In the genomic region with DNA sequence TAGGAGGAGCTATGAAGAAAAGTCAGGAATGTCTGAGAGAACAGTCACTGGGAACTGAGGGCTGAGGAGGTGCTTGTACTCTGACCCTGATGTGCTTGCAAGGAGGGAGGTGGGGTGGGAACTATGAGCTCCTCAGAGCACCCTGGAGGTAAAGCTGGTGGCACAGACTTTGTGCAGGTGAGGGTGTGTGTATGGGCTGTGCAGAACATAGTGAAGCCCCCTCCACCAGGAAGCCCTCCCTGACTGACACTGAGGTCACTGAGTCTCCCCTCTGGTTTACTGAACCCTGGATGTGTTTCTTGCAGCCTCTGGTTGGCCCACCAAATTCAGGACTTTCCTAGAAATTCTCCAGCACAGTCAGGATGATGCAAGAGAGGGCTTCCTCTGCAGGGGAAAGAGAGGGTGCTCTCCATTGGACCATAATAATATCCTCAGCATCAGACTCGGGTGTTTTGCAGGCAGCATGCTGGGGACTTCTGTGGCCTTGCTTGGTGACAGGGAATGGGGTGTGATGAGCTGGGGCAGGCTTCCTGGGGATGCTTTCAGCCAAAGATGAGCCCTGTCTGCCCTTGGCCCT, we compare ENCODE assay signal across 17 cellular contexts. TPM values are rescaled to one million over a fixed set of nuclear protein-coding genes. Genes with fewer than 3 reads are reported as not detected.
DNase-seq lines count a peak whose midpoint lies in the region; ATAC-seq, FAIRE-seq and TF ChIP-seq lines count a peak whose summit lies in the region.
"Had no signal": no experiment of that assay in that cellular context is flagged by ENCODE, and none has a peak within 500 bp of the region (broad histone marks: within the 10 kb centered on the region; RNA-seq: fewer than 3 reads in every experiment).

No MANE protein-coding gene starts in this region.

- no peak overlapping the region for H3T11ph ChIP-seq in H9 (ENCODE audit: low read length)

- TF ChIP-seq EP300 in K562 (IDR thresholded peaks at IDR 0.05; ENCODE audit: low read length) (no peak), stomach (IDR thresholded peaks at IDR 0.05) (no peak)

- ATAC-seq in K562 (no peak), GM21367 (IDR thresholded peaks at IDR 0.05; ENCODE audit: unreplicated experiment) (no peak)
- ATAC-seq: natural killer cell had no signal

- POLR2A ChIA-PET in K562 (lab: Yijun Ruan, JAX): no interaction called here

- no peak overlapping the region for H2BK120ac ChIP-seq in H9 (ENCODE audit: low read depth, low read length, poor library complexity, severe bottlenecking)

- H2BK12ac ChIP-seq in H9 (ENCODE audit: insufficient read length, low read depth, low read length): no peak overlapping the region

- intact Hi-C loops in K562 (cut with micrococcal nuclease) (no loop called here), stomach (cut with DNase I; ENCODE audit: low total_unique reads) (no loop called here)

- H4K5ac ChIP-seq in H9 (ENCODE audit: insufficient read length, low read depth, low read length): no peak overlapping the region

- H3K36me3 Mint-ChIP-seq in H9 (ENCODE audit: insufficient read depth in 1 of 3, low read depth in 3 of 3) (no peaks in the 10 kb centered on the region), mesothelial cell of epicardium (no peaks in the 10 kb centered on the region)
- H3K36me3 Mint-ChIP-seq: natural killer cell, WTC11 had no signal

- H3K4me1 ChIP-seq in H9 (ENCODE audit: insufficient read depth, low read length): peaks cover 3% of the 10 kb centered on the region; the same call in 1 of the 2 replicates
- peaks cover 0 to 14% of the 10 kb centered on the region in 2 experiments; a peak in 2 of 5 replicates for H3K4me1 ChIP-seq in K562 (replicated peaks in 1 of 2; ENCODE audit: control insufficient read depth in 2 of 2, insufficient read depth in 2 of 2, low read length in 2 of 2)
- H3K4me1 ChIP-seq in stomach: peaks cover 7 to 61% (median 36%) of the 10 kb centered on the region in 4 donors

- H2BK20ac ChIP-seq in H9 (ENCODE audit: low read depth, low read length, poor library complexity, severe bottlenecking): no peak overlapping the region

- DNase-seq in H9 (peak; percentile 17), K562 (ENCODE audit: extremely low read depth in 1 of 4, low spot score in 3 of 4) (no peak), mesothelial cell of epicardium (ENCODE audit: low spot score in 2 of 2, unreplicated experiment in 2 of 2) (no peak), stomach (no peak), DMS53 (lab: John Stamatoyannopoulos, UW) (no peak), epidermal melanocyte (ENCODE audit: insufficient read length, low spot score) (no peak)
- no peak for DNase-seq in stimulated activated naive CD4-positive, alpha-beta T cell treated with Interleukin-2 at 50 U/mL for 16 hours (lab: John Stamatoyannopoulos, UW)
- DNase-seq: activated effector memory CD4-positive, alpha-beta T cell treated with Interleukin-2 at 50 U/mL for 16 hours; MM.1S; natural killer cell; NCI-H1694 treated with DMSO at 0.1 percent for 48 hours; NCI-H226; SHP77 had no signal

- H2BK15ac ChIP-seq in H9 (ENCODE audit: low read depth, low read length): no peak overlapping the region

- H3K79me2 ChIP-seq in H9 (ENCODE audit: insufficient read depth, low read length) (no peaks in the 10 kb centered on the region), K562 (ENCODE audit: control insufficient read depth, insufficient read depth, low read length) (no peaks in the 10 kb centered on the region)

- no peak overlapping the region for H3K56ac ChIP-seq in H9 (ENCODE audit: insufficient read length, low read depth, low read length)

- H4K91ac ChIP-seq in H9 (ENCODE audit: insufficient read length, low read depth, low read length): no peak overlapping the region

- H4K8ac ChIP-seq in H9 (replicated peaks; ENCODE audit: insufficient read length, low read depth, low read length): no peak overlapping the region

- no peaks in the 10 kb centered on the region for H3K9me1 ChIP-seq in K562 (ENCODE audit: control insufficient read depth, insufficient read depth, low read length)

- no peaks in the 10 kb centered on the region for H3K9me3 ChIP-seq in H9 (ENCODE audit: control insufficient read depth, low read depth, low read length)
- H3K9me3 ChIP-seq in K562 (replicated peaks; ENCODE audit: control insufficient read depth, insufficient read depth, low read depth, low read length): no peaks in the 10 kb centered on the region
- H3K9me3 ChIP-seq in stomach: no peaks in the 10 kb centered on the region

- no peaks in the 10 kb centered on the region for H3K23me2 ChIP-seq in H9 (ENCODE audit: insufficient read length, low read depth, low read length, poor library complexity, severe bottlenecking)

- TF ChIP-seq CTCF in H9 (conservative IDR thresholded peaks at IDR 0.05): no peak
- no peak for TF ChIP-seq CTCF in K562 (IDR thresholded peaks at IDR 0.05 in 2 of 3, conservative IDR thresholded peaks at IDR 0.05 in 1 of 3; ENCODE audit: insufficient read depth in 2 of 3, low read depth in 1 of 3, low read length in 3 of 3)
- no peak for TF ChIP-seq CTCF in mesothelial cell of epicardium (IDR thresholded peaks at IDR 0.05; ENCODE audit: unreplicated experiment)
- no peak for TF ChIP-seq CTCF in stomach (IDR thresholded peaks at IDR 0.05)

- in situ Hi-C loops in K562 (cut with MboI): no loop called here

- no peak for TF ChIP-seq RAD21 in K562 (CRISPR knock-in tag; conservative IDR thresholded peaks at IDR 0.05 in 1 of 2, IDR thresholded peaks at IDR 0.05 in 1 of 2)

- CTCF ChIA-PET in K562 (lab: Yijun Ruan, JAX; ENCODE audit: low intra/inter-chr PET ratio): no interaction called here

- no TSS peak for BruUV-seq in K562 (replicated peaks; lab: Mats Ljungman, UMichigan)

- no peak overlapping the region for H2AK5ac ChIP-seq in H9 (ENCODE audit: insufficient read length, low read length)

- H3K79me1 ChIP-seq in H9 (ENCODE audit: insufficient read depth, low read depth, low read length, poor library complexity, severe bottlenecking): no peaks in the 10 kb centered on the region

- TF ChIP-seq POLR2A in K562 (conservative IDR thresholded peaks at IDR 0.05) (no peak), stomach (IDR thresholded peaks at IDR 0.05) (no peak)

- H3K4me3 Mint-ChIP-seq in H9 (no peak overlapping the region), mesothelial cell of epicardium (no peak overlapping the region)
- H3K4me3 Mint-ChIP-seq: natural killer cell; T-helper 1 cell treated with Interleukin-12 subunit alpha and Interleukin-12 subunit beta and Interleukin-4 antibody, amounts not matched to agents 30 μg/mL and 1 μg/mL, for 36 hours; WTC11 had no signal

- H3K27me3 ChIP-seq in H9 (ENCODE audit: insufficient read depth, low read length): no peaks in the 10 kb centered on the region
- peaks cover 29 to 87% of the 10 kb centered on the region in 2 experiments; a peak in 4 of 5 replicates for H3K27me3 ChIP-seq in K562 (ENCODE audit: control insufficient read depth in 2 of 2, insufficient read depth in 2 of 2, low read length in 2 of 2)
- H3K27me3 ChIP-seq in stomach: peaks cover 0 to 3% (median 0%) of the 10 kb centered on the region in 3 donors

- H3K4me3 ChIP-seq in K562 (no peak overlapping the region), stomach (no peak overlapping the region)

- no peak overlapping the region for H2AFZ ChIP-seq in H9 (ENCODE audit: low read length)
- H2AFZ ChIP-seq in K562 (ENCODE audit: low read depth, low read length): no peak overlapping the region

- H3K4me1 Mint-ChIP-seq in H9 (peaks cover 26 to 53% of the 10 kb centered on the region in 2 experiments), mesothelial cell of epicardium (peaks cover 54% of the 10 kb centered on the region)
- H3K4me1 Mint-ChIP-seq: natural killer cell had no signal

- H3K23ac ChIP-seq in H9 (ENCODE audit: insufficient read length, low read depth, low read length): no peak overlapping the region

- no peak overlapping the region for H3K4ac ChIP-seq in H9 (ENCODE audit: low read depth, low read length)

- H3K27ac ChIP-seq in H9 (ENCODE audit: insufficient read length, low read depth, low read length) (no peak overlapping the region), K562 (ENCODE audit: extremely low read depth, low read depth, low read length) (no peak overlapping the region), stomach (peak overlapping the region in 4 of 5 donors; percentile 22 to 80 (median 62))

- no peak for FAIRE-seq in K562 (lab: Jason Lieb, UNC)

- H3K9me3 Mint-ChIP-seq in H9: no peaks in the 10 kb centered on the region; a peak in 1 of 5 replicates
- no peaks in the 10 kb centered on the region for H3K9me3 Mint-ChIP-seq in mesothelial cell of epicardium
- H3K9me3 Mint-ChIP-seq: natural killer cell; T-helper 1 cell treated with Interleukin-12 subunit alpha and Interleukin-12 subunit beta and Interleukin-4 antibody, amounts not matched to agents 30 μg/mL and 1 μg/mL, for 36 hours; WTC11 had no signal

- no CpG with 5 or more reads among the region's 1 CpG for WGBS in H9 (ENCODE audit: extremely low coverage, insufficient read length, low lambda C conversion rate)
- 0% methylated on average over 1 of the region's 1 CpG for WGBS in K562 (ENCODE audit: insufficient coverage, low coverage, missing lambda C conversion rate)
- WGBS in stomach, 5 donors: 77 to 83% (median 79%) methylated on average over 1 of the region's 1 CpG

- H3K27me3 Mint-ChIP-seq in H9 (ENCODE audit: low read depth) (peaks cover 30% of the 10 kb centered on the region), mesothelial cell of epicardium (ENCODE audit: low read depth) (peaks cover 14% of the 10 kb centered on the region)

- no peak overlapping the region for H3K27ac Mint-ChIP-seq in H9
- H3K27ac Mint-ChIP-seq in mesothelial cell of epicardium: peak overlapping the region; percentile 47
- H3K27ac Mint-ChIP-seq: natural killer cell; T-helper 1 cell treated with Interleukin-12 subunit alpha and Interleukin-12 subunit beta and Interleukin-4 antibody, amounts not matched to agents 30 μg/mL and 1 μg/mL, for 36 hours; WTC11 had no signal

- H3K9ac ChIP-seq in H9 (ENCODE audit: extremely low read depth, insufficient read length, low read length): no peak overlapping the region
- no peak overlapping the region for H3K9ac ChIP-seq in K562 (ENCODE audit: insufficient read depth in 1 of 2, low read depth in 2 of 2, low read length in 2 of 2)

- H3K36me3 ChIP-seq in K562 (ENCODE audit: control insufficient read depth, insufficient read depth, low read length) (no peaks in the 10 kb centered on the region), stomach (peaks cover 0 to 10% (median 0%) of the 10 kb centered on the region in 4 donors)

- H3K14ac ChIP-seq in H9 (ENCODE audit: insufficient read depth, low read length): no peak overlapping the region

- H4K20me1 ChIP-seq in H9 (ENCODE audit: control insufficient read depth, insufficient read depth, insufficient read length) (no peaks in the 10 kb centered on the region), K562 (replicated peaks; ENCODE audit: control insufficient read depth, insufficient read depth, low read length) (peaks cover 2% of the 10 kb centered on the region; the same call in 1 of the 2 replicates)

- no peak overlapping the region for H3K18ac ChIP-seq in H9 (ENCODE audit: insufficient read length, low read depth, low read length)

- no peak overlapping the region for H3K4me2 ChIP-seq in H9 (ENCODE audit: insufficient read depth, insufficient read length, low read length)
- H3K4me2 ChIP-seq in K562 (ENCODE audit: insufficient read depth, low read length): no peak overlapping the region

- no peak overlapping the region for H2BK5ac ChIP-seq in H9 (ENCODE audit: insufficient read length, low read length)

RNA-seq across cellular contexts. Expression of a gene that starts 1.5 kb away (rescaled TPM):
- total RNA-seq in H9 (2021) (0.11 and 0.35 TPM in 2 replicates), K562 (2014; rRNA removed) (not detected in 2 replicates), K562 (2014; rRNA removed; fragmentation: Illumina TruSeq; extraction: Trizol) (not detected in 2 replicates), K562 (2015; rRNA removed; fragmentation: Illumina TruSeq; extraction: Trizol) (not detected in 2 replicates), K562 (2021) (not detected in 2 replicates), mesothelial cell of epicardium (59.8 to 66.8 TPM (median 64.9 TPM) in 3 replicates), stomach (10 to 100 TPM in 4 of 5 donors, 1 to 10 TPM in 1; 8.4 to 44.6 (median 28.6) TPM)
- not detected in 2 replicates for total RNA-seq in K562 (2011; cell fraction: chromatin; rRNA removed; ENCODE audit: low replicate concordance)
- not detected in 2 replicates for total RNA-seq in K562 (2011; cell fraction: nucleolus; rRNA removed)
- total RNA-seq in K562 (2011; cell fraction: nucleoplasm; rRNA removed): not detected in 2 replicates
- polyA plus RNA-seq in K562 (2011; rRNA removed) (not detected in 2 replicates), K562 (2014; fragmentation: Illumina TruSeq; extraction: Trizol) (not detected in 2 replicates), K562 (2014; fragmentation: Nextera tagmentation; extraction: Ambion mirVana) (not detected), K562 (2014; rRNA removed) (not detected in 2 replicates), stomach (1 to 10 TPM; 3.5 to 9.0 (median 3.6) TPM)
- 0.04 TPM in 1 of 2 replicates, not detected in the other for polyA plus RNA-seq in K562 (2011; cell fraction: cytosol; rRNA removed)
- not detected in 2 replicates for polyA plus RNA-seq in K562 (2011; cell fraction: nucleus; rRNA removed)
- polyA plus RNA-seq in K562 (2012): not detected in 2 replicates
- polyA minus RNA-seq in K562 (2011; rRNA and poly(A)+ RNA removed): not detected in 2 replicates
- polyA minus RNA-seq in K562 (2011; cell fraction: cytosol; rRNA and poly(A)+ RNA removed): not detected in 2 replicates
- polyA minus RNA-seq in K562 (2011; cell fraction: nucleus; rRNA and poly(A)+ RNA removed): not detected in 2 replicates
- total RNA-seq: lung microvascular endothelial cell, natural killer cell had no signal

RNA-seq across cellular contexts. Expression of a gene that starts 30.5 kb away (rescaled TPM):
- total RNA-seq in H9 (2021): 11.2 and 12.8 TPM in 2 replicates
- 1.6 and 8.9 TPM in 2 replicates for total RNA-seq in K562 (2011; cell fraction: chromatin; rRNA removed; ENCODE audit: low replicate concordance)
- 1.8 and 6.5 TPM in 2 replicates for total RNA-seq in K562 (2011; cell fraction: nucleolus; rRNA removed)
- 1.6 and 3.4 TPM in 2 replicates for total RNA-seq in K562 (2011; cell fraction: nucleoplasm; rRNA removed)
- total RNA-seq in K562 (2014; rRNA removed): 0.33 TPM in 1 of 2 replicates, not detected in the other
- total RNA-seq in K562 (2014; rRNA removed; fragmentation: Illumina TruSeq; extraction: Trizol): 0.18 TPM in 1 of 2 replicates, not detected in the other
- 0.43 and 0.60 TPM in 2 replicates for total RNA-seq in K562 (2015; rRNA removed; fragmentation: Illumina TruSeq; extraction: Trizol)
- 0.38 and 0.47 TPM in 2 replicates for total RNA-seq in K562 (2021)
- polyA plus RNA-seq in K562 (2011; rRNA removed): 1.9 and 2.0 TPM in 2 replicates
- polyA plus RNA-seq in K562 (2011; cell fraction: cytosol; rRNA removed): 0.97 and 2.3 TPM in 2 replicates
- 6.6 and 12.5 TPM in 2 replicates for polyA plus RNA-seq in K562 (2011; cell fraction: nucleus; rRNA removed)
- 0.30 and 0.50 TPM in 2 replicates for polyA plus RNA-seq in K562 (2012)
- polyA plus RNA-seq in K562 (2014; fragmentation: Illumina TruSeq; extraction: Trizol): 0.28 and 0.40 TPM in 2 replicates
- polyA plus RNA-seq in K562 (2014; fragmentation: Nextera tagmentation; extraction: Ambion mirVana): under 1 TPM in 1 of 2 experiments, not detected in 1; 0.04 TPM
- 0.43 and 0.65 TPM in 2 replicates for polyA plus RNA-seq in K562 (2014; rRNA removed)
- 1.0 and 1.6 TPM in 2 replicates for polyA minus RNA-seq in K562 (2011; rRNA and poly(A)+ RNA removed)
- 0.29 TPM in 1 of 2 replicates, not detected in the other for polyA minus RNA-seq in K562 (2011; cell fraction: cytosol; rRNA and poly(A)+ RNA removed)
- polyA minus RNA-seq in K562 (2011; cell fraction: nucleus; rRNA and poly(A)+ RNA removed): 4.9 and 5.9 TPM in 2 replicates
- total RNA-seq in mesothelial cell of epicardium: 101 to 114 TPM (median 111 TPM) in 3 replicates
- 1 to 10 TPM in 1 of 5 donors, not detected in 4; 1.5 TPM for total RNA-seq in stomach
- polyA plus RNA-seq in stomach: under 1 TPM in 1 of 3 donors, not detected in 2; 0.95 TPM
- total RNA-seq: natural killer cell had no signal

RNA-seq across cellular contexts. Expression of a gene that starts 41.7 kb away (rescaled TPM):
- total RNA-seq in H9 (2021): 0.09 TPM in 2 replicates
- total RNA-seq in K562 (2011; cell fraction: chromatin; rRNA removed; ENCODE audit: low replicate concordance): not detected in 2 replicates
- not detected in 2 replicates for total RNA-seq in K562 (2011; cell fraction: nucleolus; rRNA removed)
- not detected in 2 replicates for total RNA-seq in K562 (2011; cell fraction: nucleoplasm; rRNA removed)
- not detected in 2 replicates for total RNA-seq in K562 (2014; rRNA removed)
- not detected in 2 replicates for total RNA-seq in K562 (2014; rRNA removed; fragmentation: Illumina TruSeq; extraction: Trizol)
- not detected in 2 replicates for total RNA-seq in K562 (2015; rRNA removed; fragmentation: Illumina TruSeq; extraction: Trizol)
- not detected in 2 replicates for total RNA-seq in K562 (2021)
- polyA plus RNA-seq in K562 (2011; rRNA removed): not detected in 2 replicates
- polyA plus RNA-seq in K562 (2011; cell fraction: cytosol; rRNA removed): not detected in 2 replicates
- polyA plus RNA-seq in K562 (2011; cell fraction: nucleus; rRNA removed): not detected in 2 replicates
- not detected in 2 replicates for polyA plus RNA-seq in K562 (2012)
- not detected in 2 replicates for polyA plus RNA-seq in K562 (2014; fragmentation: Illumina TruSeq; extraction: Trizol)
- polyA plus RNA-seq in K562 (2014; fragmentation: Nextera tagmentation; extraction: Ambion mirVana): not detected
- not detected in 2 replicates for polyA plus RNA-seq in K562 (2014; rRNA removed)
- polyA minus RNA-seq in K562 (2011; rRNA and poly(A)+ RNA removed): not detected in 2 replicates
- not detected in 2 replicates for polyA minus RNA-seq in K562 (2011; cell fraction: cytosol; rRNA and poly(A)+ RNA removed)
- polyA minus RNA-seq in K562 (2011; cell fraction: nucleus; rRNA and poly(A)+ RNA removed): not detected in 2 replicates
- 1.3 to 1.9 TPM (median 1.4 TPM) in 3 replicates for total RNA-seq in mesothelial cell of epicardium
- 1 to 10 TPM in 2 of 5 donors, under 1 TPM in 1, not detected in 2; 0.29 to 4.4 (median 1.0) TPM for total RNA-seq in stomach
- under 1 TPM in 2 of 3 donors, not detected in 1; 0.19 to 0.30 TPM for polyA plus RNA-seq in stomach
- total RNA-seq: natural killer cell had no signal

Comparison
In these comparisons a context has a peak if more than half of its experiments do, and no peak if none do; other contexts are left out.
1. H3K27ac ChIP-seq: peak in stomach (4 of 5); none in H9 (single experiment) and K562 (single experiment).